ENCODE assay signal across 1 cellular context in genomic region chr3:141877911-141878310, GRCh38.
TF ChIP-seq lines count a peak whose summit lies in the region.

No MANE protein-coding gene starts in this region.

TF ChIP-seq in H1, 55 proteins besides CTCF, POLR2A, EP300 and RAD21 (continued from another document):
- TF ChIP-seq TBP (IDR thresholded peaks at IDR 0.05; ENCODE audit: low read depth, low read length) = no peak
- TF ChIP-seq YY1 (IDR thresholded peaks at IDR 0.05; ENCODE audit: low read depth, low read length) = no peak
- no peak for TF ChIP-seq ASH2L (IDR thresholded peaks at IDR 0.05; ENCODE audit: low read length)
- TF ChIP-seq SP4 (IDR thresholded peaks at IDR 0.05; ENCODE audit: low read length) = no peak
- no peak for TF ChIP-seq RNF2 (IDR thresholded peaks at IDR 0.05; ENCODE audit: borderline replicate concordance, low read depth, low read length, missing control alignments, poor library complexity, severe bottlenecking)
- no peak for TF ChIP-seq USF2 (IDR thresholded peaks at IDR 0.05; ENCODE audit: low read length)
- TF ChIP-seq CBX8 (IDR thresholded peaks at IDR 0.05; ENCODE audit: borderline replicate concordance, low read depth, low read length) = no peak
- TF ChIP-seq KDM1A (IDR thresholded peaks at IDR 0.05; ENCODE audit: borderline replicate concordance, low read length) = no peak
- TF ChIP-seq SP1 (IDR thresholded peaks at IDR 0.05; ENCODE audit: low read depth, low read length) = no peak
- no peak for TF ChIP-seq JUND (IDR thresholded peaks at IDR 0.05; ENCODE audit: low read length)
